ENCODE assay signal across 10 cellular contexts in the genomic region with DNA sequence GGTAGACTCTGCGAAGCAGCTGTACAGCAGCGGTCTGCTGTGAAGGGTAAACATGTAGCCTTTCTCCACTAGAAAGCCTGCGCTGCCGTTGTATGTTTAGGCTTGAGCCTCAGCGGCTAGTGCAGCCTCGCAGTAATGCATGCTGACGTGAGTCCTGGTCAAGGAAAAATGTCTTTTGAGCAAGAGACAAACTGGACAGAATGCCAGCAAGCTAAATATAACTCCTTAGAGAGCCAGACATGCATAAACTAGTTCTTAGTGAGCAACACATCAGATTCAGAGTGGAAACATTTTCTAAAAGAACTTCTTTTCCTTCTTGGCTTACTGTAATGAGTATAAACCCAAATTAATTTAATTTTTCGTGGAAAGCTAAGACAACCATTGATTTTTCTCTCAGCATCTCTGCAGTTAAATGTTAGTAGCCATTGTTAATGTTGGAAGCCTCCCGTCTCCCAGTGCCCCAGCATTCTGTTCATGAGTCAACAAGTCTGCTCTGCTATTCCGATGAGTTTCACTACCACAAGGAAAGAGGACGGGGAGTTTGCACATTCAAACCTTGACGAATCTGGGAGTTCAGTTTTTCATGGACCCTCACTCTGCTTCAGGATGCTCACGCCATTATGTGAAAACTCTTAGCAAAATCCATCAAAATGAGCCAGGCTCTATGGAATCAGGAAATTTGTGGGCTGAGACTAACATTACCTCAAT. TPM values are rescaled to one million over a fixed set of nuclear protein-coding genes. Genes with fewer than 3 reads are reported as not detected.
DNase-seq lines count a peak whose midpoint lies in the region; ATAC-seq and TF ChIP-seq lines count a peak whose summit lies in the region.
"Had no signal": no experiment of that assay in that cellular context is flagged by ENCODE, and none has a peak within 500 bp of the region (broad histone marks: within the 10 kb centered on the region; RNA-seq: fewer than 3 reads in every experiment).

No MANE protein-coding gene starts in this region.

- H3K4me1 ChIP-seq in right atrium auricular region (peaks cover 0 to 50% of the 10 kb centered on the region in 2 donors), sigmoid colon (peaks cover 0 to 73% (median 51%) of the 10 kb centered on the region in 4 donors)

- peak in 2 of 4 donors; percentile 71 to 82 for TF ChIP-seq EP300 in sigmoid colon (IDR thresholded peaks at IDR 0.05)

- TF ChIP-seq CTCF in brain microvascular endothelial cell (IDR thresholded peaks at IDR 0.05; ENCODE audit: low read depth, low read length, missing control alignments) (no peak), right atrium auricular region (IDR thresholded peaks at IDR 0.05) (no peak), sigmoid colon (IDR thresholded peaks at IDR 0.05) (no peak)

- peak overlapping the region; percentile 13 for H3K4me3 ChIP-seq in brain microvascular endothelial cell (ENCODE audit: low read depth, low read length)
- peak overlapping the region; percentile 1 to 35 for H3K4me3 ChIP-seq in right atrium auricular region
- peak overlapping the region; percentile 0 to 35 (median 26) for H3K4me3 ChIP-seq in sigmoid colon

- 61 to 65% methylated on average over 13 of the region's 13 CpGs for WGBS in sigmoid colon, 2 donors

- intact Hi-C loops in sigmoid colon (cut with DNase I), result loop anchor here (2.0 to 5.0 kb wide), 3 partner anchors 51 to 163 kb away; a partner anchor contains a TSS

- H3K36me3 ChIP-seq in brain microvascular endothelial cell (replicated peaks) (no peaks in the 10 kb centered on the region), right atrium auricular region (no peaks in the 10 kb centered on the region), sigmoid colon (no peaks in the 10 kb centered on the region)

- ATAC-seq in HG02885 (IDR thresholded peaks at IDR 0.05; ENCODE audit: poor library complexity, unreplicated experiment) (no peak), GM21529 (IDR thresholded peaks at IDR 0.05; ENCODE audit: unreplicated experiment) (no peak)

- TF ChIP-seq POLR2A in sigmoid colon (IDR thresholded peaks at IDR 0.05), result peak in 1 of 2 donors; percentile 37

- DNase-seq in GM04504 (ENCODE audit: low read depth) (peak; percentile 85), brain microvascular endothelial cell (peak; percentile 93), right atrium auricular region (ENCODE audit: low spot score) (peak; percentile 71), sigmoid colon (peak; percentile 91), DMS53 (lab: John Stamatoyannopoulos, UW) (no peak)
- DNase-seq in stimulated activated naive CD4-positive, alpha-beta T cell treated with Interleukin-2 at 50 U/mL for 16 hours (lab: John Stamatoyannopoulos, UW), result no peak
- DNase-seq: H9, NCI-H1694 had no signal

- in situ Hi-C loops in brain microvascular endothelial cell (cut with HindIII; ENCODE audit: low pct_ligation_motif_present, low sequenced_read_pairs), result no loop called here

- H3K27me3 ChIP-seq in brain microvascular endothelial cell (replicated peaks) (no peaks in the 10 kb centered on the region), right atrium auricular region (no peaks in the 10 kb centered on the region), sigmoid colon (no peaks in the 10 kb centered on the region)

- H3K27ac ChIP-seq in brain microvascular endothelial cell, result peak overlapping the region; percentile 84
- peak overlapping the region; percentile 72 to 87 for H3K27ac ChIP-seq in right atrium auricular region
- peak overlapping the region; percentile 76 to 95 (median 84) for H3K27ac ChIP-seq in sigmoid colon

- H3K9me3 ChIP-seq in right atrium auricular region (no peaks in the 10 kb centered on the region), sigmoid colon (no peaks in the 10 kb centered on the region)

RNA-seq across cellular contexts. Expression of a gene that starts 51.4 kb away (rescaled TPM):
- 10 to 100 TPM; 28.5 to 38.1 TPM for total RNA-seq in right atrium auricular region
- total RNA-seq in sigmoid colon, result 100 to 1,000 TPM in 1 of 4 donors, 10 to 100 TPM in 3; 69.4 to 125 (median 82.0) TPM
- polyA plus RNA-seq in sigmoid colon, result 1 to 10 TPM in 2 of 3 donors, under 1 TPM in 1; 0.69 to 7.5 (median 3.0) TPM

Comparison
In these comparisons a context has a peak if more than half of its experiments do, and no peak if none do; other contexts are left out.
1. DNase-seq: peak in GM04504 (single experiment), brain microvascular endothelial cell (single experiment), right atrium auricular region (single experiment) and sigmoid colon (single experiment); none in stimulated activated naive CD4-positive, alpha-beta T cell treated with Interleukin-2 at 50 U/mL for 16 hours (single experiment) and DMS53 (single experiment).
2. Peak in every context shown above with its lines, with median percentiles within 50 percentile points of each other: H3K27ac ChIP-seq and H3K4me3 ChIP-seq.